ENCODE assay signal across 1 cellular context in the genomic region with DNA sequence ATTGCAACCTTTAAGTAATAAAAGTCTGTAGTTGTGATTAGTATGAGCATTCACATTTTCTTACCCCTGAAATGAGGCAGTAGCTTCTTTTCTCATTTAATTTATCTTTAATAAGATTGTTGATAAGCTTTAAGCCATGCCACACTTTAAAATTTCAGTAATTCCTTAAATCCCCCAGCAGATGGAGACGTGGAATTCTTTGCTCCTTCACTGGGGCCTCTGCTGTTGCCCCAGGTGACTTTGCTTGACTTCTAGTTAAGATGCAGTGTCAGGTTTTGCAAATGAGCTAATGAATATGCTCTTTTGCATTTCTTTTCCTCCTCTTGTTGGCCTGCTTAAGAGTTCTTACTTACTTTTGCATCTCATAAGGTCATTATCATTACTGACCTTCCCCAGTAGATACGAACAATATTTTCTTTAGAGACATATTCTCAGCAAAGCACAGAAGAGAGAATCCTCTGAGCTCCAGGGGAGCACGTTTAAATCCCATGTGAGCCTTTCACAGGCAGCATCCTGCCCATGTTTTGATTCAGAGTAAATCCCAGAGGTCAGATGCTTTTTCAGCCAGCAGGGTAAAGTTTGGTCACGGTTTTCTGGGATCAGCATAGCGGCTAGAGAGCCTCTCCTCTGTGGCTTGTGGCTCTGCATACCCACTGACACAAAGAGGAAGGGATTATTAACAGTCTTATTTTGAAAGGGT.
TF ChIP-seq lines count a peak whose summit lies in the region.

No MANE protein-coding gene starts in this region.

TF ChIP-seq in H1, 55 proteins besides CTCF, POLR2A, EP300 and RAD21 (continued from another document):
- TF ChIP-seq, protein P1, sequence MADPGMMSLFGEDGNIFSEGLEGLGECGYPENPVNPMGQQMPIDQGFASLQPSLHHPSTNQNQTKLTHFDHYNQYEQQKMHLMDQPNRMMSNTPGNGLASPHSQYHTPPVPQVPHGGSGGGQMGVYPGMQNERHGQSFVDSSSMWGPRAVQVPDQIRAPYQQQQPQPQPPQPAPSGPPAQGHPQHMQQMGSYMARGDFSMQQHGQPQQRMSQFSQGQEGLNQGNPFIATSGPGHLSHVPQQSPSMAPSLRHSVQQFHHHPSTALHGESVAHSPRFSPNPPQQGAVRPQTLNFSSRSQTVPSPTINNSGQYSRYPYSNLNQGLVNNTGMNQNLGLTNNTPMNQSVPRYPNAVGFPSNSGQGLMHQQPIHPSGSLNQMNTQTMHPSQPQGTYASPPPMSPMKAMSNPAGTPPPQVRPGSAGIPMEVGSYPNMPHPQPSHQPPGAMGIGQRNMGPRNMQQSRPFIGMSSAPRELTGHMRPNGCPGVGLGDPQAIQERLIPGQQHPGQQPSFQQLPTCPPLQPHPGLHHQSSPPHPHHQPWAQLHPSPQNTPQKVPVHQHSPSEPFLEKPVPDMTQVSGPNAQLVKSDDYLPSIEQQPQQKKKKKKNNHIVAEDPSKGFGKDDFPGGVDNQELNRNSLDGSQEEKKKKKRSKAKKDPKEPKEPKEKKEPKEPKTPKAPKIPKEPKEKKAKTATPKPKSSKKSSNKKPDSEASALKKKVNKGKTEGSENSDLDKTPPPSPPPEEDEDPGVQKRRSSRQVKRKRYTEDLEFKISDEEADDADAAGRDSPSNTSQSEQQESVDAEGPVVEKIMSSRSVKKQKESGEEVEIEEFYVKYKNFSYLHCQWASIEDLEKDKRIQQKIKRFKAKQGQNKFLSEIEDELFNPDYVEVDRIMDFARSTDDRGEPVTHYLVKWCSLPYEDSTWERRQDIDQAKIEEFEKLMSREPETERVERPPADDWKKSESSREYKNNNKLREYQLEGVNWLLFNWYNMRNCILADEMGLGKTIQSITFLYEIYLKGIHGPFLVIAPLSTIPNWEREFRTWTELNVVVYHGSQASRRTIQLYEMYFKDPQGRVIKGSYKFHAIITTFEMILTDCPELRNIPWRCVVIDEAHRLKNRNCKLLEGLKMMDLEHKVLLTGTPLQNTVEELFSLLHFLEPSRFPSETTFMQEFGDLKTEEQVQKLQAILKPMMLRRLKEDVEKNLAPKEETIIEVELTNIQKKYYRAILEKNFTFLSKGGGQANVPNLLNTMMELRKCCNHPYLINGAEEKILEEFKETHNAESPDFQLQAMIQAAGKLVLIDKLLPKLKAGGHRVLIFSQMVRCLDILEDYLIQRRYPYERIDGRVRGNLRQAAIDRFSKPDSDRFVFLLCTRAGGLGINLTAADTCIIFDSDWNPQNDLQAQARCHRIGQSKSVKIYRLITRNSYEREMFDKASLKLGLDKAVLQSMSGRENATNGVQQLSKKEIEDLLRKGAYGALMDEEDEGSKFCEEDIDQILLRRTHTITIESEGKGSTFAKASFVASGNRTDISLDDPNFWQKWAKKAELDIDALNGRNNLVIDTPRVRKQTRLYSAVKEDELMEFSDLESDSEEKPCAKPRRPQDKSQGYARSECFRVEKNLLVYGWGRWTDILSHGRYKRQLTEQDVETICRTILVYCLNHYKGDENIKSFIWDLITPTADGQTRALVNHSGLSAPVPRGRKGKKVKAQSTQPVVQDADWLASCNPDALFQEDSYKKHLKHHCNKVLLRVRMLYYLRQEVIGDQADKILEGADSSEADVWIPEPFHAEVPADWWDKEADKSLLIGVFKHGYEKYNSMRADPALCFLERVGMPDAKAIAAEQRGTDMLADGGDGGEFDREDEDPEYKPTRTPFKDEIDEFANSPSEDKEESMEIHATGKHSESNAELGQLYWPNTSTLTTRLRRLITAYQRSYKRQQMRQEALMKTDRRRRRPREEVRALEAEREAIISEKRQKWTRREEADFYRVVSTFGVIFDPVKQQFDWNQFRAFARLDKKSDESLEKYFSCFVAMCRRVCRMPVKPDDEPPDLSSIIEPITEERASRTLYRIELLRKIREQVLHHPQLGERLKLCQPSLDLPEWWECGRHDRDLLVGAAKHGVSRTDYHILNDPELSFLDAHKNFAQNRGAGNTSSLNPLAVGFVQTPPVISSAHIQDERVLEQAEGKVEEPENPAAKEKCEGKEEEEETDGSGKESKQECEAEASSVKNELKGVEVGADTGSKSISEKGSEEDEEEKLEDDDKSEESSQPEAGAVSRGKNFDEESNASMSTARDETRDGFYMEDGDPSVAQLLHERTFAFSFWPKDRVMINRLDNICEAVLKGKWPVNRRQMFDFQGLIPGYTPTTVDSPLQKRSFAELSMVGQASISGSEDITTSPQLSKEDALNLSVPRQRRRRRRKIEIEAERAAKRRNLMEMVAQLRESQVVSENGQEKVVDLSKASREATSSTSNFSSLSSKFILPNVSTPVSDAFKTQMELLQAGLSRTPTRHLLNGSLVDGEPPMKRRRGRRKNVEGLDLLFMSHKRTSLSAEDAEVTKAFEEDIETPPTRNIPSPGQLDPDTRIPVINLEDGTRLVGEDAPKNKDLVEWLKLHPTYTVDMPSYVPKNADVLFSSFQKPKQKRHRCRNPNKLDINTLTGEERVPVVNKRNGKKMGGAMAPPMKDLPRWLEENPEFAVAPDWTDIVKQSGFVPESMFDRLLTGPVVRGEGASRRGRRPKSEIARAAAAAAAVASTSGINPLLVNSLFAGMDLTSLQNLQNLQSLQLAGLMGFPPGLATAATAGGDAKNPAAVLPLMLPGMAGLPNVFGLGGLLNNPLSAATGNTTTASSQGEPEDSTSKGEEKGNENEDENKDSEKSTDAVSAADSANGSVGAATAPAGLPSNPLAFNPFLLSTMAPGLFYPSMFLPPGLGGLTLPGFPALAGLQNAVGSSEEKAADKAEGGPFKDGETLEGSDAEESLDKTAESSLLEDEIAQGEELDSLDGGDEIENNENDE (IDR thresholded peaks at IDR 0.05; ENCODE audit: insufficient replicate concordance, low read length) = peak; percentile 39
- TF ChIP-seq MAFK (IDR thresholded peaks at IDR 0.05; ENCODE audit: low read depth, low read length) (peak; percentile 65), BRCA1 (IDR thresholded peaks at IDR 0.05; ENCODE audit: low read depth, low read length) (no peak), ASH2L (IDR thresholded peaks at IDR 0.05; ENCODE audit: low read length) (peak; percentile 53), FOSL1 (IDR thresholded peaks at IDR 0.05; ENCODE audit: insufficient read depth, low read depth, low read length) (no peak), BACH1 (IDR thresholded peaks at IDR 0.05; ENCODE audit: low read length) (peak; percentile 92)
